In genomic region chr19:35905178-35905727, GRCh38 we compare ENCODE assay signal across 13 cellular contexts. TPM values are rescaled to one million over a fixed set of nuclear protein-coding genes. Genes with fewer than 3 reads are reported as not detected.
DNase-seq lines count a peak whose midpoint lies in the region; ATAC-seq and TF ChIP-seq lines count a peak whose summit lies in the region.
"Had no signal": no experiment of that assay in that cellular context is flagged by ENCODE, and none has a peak within 500 bp of the region (broad histone marks: within the 10 kb centered on the region; RNA-seq: fewer than 3 reads in every experiment).

No MANE protein-coding gene starts in this region.

- no peaks in the 10 kb centered on the region for H4K20me1 ChIP-seq in BLaER1

- H3K4me2 ChIP-seq in BLaER1, result peak overlapping the region; percentile 96; the same call in 1 of the 2 replicates

- TF ChIP-seq CTCF in HEK293 (tag by site-specific recombination; IDR thresholded peaks at IDR 0.05) (no peak), natural killer cell (IDR thresholded peaks at IDR 0.05) (no peak)

- DNase-seq in natural killer cell (no peak), 8988T (no peak), NCI-H128 (lab: John Stamatoyannopoulos, UW; ENCODE audit: unreplicated experiment) (no peak)
- DNase-seq: NCI-H2081 treated with DMSO at 0.1 percent for 48 hours, occipital lobe, T-helper 9 cell, thyroid gland had no signal

- H3K9me3 ChIP-seq in BLaER1 (no peaks in the 10 kb centered on the region), HEK293 (ENCODE audit: control insufficient read depth, insufficient read depth, low read depth, low read length) (no peaks in the 10 kb centered on the region)
- H3K9me3 ChIP-seq: thyroid gland had no signal

- H3K4me1 ChIP-seq in BLaER1 (peaks cover 92% of the 10 kb centered on the region), HEK293 (ENCODE audit: control insufficient read depth, insufficient read depth, low read length) (peaks cover 9% of the 10 kb centered on the region; the same call in 1 of the 2 replicates)

- no peaks in the 10 kb centered on the region for H3K27me3 Mint-ChIP-seq in natural killer cell (ENCODE audit: low read depth in 2 of 2)

- H3K4me1 Mint-ChIP-seq in natural killer cell, result peaks cover 78 to 84% of the 10 kb centered on the region in 2 donors

- H3K4me3 ChIP-seq in BLaER1, result no peak overlapping the region
- no peak overlapping the region for H3K4me3 ChIP-seq in HEK293 (ENCODE audit: low read depth, low read length)
- H3K4me3 ChIP-seq: thyroid gland had no signal

- no peaks in the 10 kb centered on the region for H3K36me3 Mint-ChIP-seq in natural killer cell

- ATAC-seq in natural killer cell (no peak), HG02840 (IDR thresholded peaks at IDR 0.05; ENCODE audit: low FRiP score, unreplicated experiment) (no peak), HG02642 (IDR thresholded peaks at IDR 0.05; ENCODE audit: poor library complexity, unreplicated experiment) (no peak)

- 74 to 83% (median 78%) methylated on average over 6 of the region's 6 CpGs for WGBS in adipose tissue, 3 donors

- CTCF ChIA-PET in HEK293 (lab: Yijun Ruan, JAX), result interaction anchor here (0.5 to 2.1 kb wide), 6 partner anchors 26 to 295 kb away, joined by 3 to 8 read pairs (median 4); no protein-coding TSS in a partner anchor

- no peak overlapping the region for H3K9ac ChIP-seq in BLaER1

- no peaks in the 10 kb centered on the region for H3K27me3 ChIP-seq in BLaER1
- H3K27me3 ChIP-seq: thyroid gland had no signal

- H3K36me3 ChIP-seq in BLaER1 (no peaks in the 10 kb centered on the region), HEK293 (ENCODE audit: control insufficient read depth in 2 of 2, insufficient read depth in 1 of 2, low read length in 2 of 2) (no peaks in the 10 kb centered on the region; a peak in 1 of 3 replicates)
- H3K36me3 ChIP-seq: thyroid gland had no signal

- H3K4me3 Mint-ChIP-seq in natural killer cell, result peak overlapping the region; percentile 79

- peak overlapping the region; percentile 90 to 97 for H3K27ac Mint-ChIP-seq in natural killer cell

- no peaks in the 10 kb centered on the region for H3K9me3 Mint-ChIP-seq in natural killer cell

- peak overlapping the region; percentile 8; the same call in 1 of the 2 replicates for H3K27ac ChIP-seq in BLaER1
- H3K27ac ChIP-seq in HEK293 (ENCODE audit: extremely low read depth, low read depth, low read length), result no peak overlapping the region
- peak overlapping the region; percentile 67 for H3K27ac ChIP-seq in adipose tissue (ENCODE audit: low read depth, low read length)

- intact Hi-C loops in natural killer cell (cut with micrococcal nuclease), result loop anchor here (10.0 kb wide), 1 partner anchor 160 kb away; the partner anchor contains the start of genes IGFLR1, LIN37, PSENEN and U2AF1L4

- POLR2A ChIA-PET in HEK293 (lab: Yijun Ruan, JAX), result interaction anchor here (0.7 to 1.3 kb wide), 5 partner anchors 11 to 165 kb away, joined by 3 to 6 read pairs (median 4); partner anchors contain the start of gene LIN37

TF ChIP-seq in HEK293, 187 proteins besides CTCF, POLR2A, EP300 and RAD21 (continues in another document):
- no peak for TF ChIP-seq PRDM10 (tag by site-specific recombination; IDR thresholded peaks at IDR 0.05)
- no peak for TF ChIP-seq YY2 (tag by site-specific recombination; IDR thresholded peaks at IDR 0.05)
- TF ChIP-seq ZNF184 (tag by site-specific recombination; IDR thresholded peaks at IDR 0.05), result no peak
- TF ChIP-seq ZSCAN23 (tag by site-specific recombination; IDR thresholded peaks at IDR 0.05), result no peak
- no peak for TF ChIP-seq FEZF1 (tag by site-specific recombination; IDR thresholded peaks at IDR 0.05)
- TF ChIP-seq ZNF510 (tag by site-specific recombination; IDR thresholded peaks at IDR 0.05; ENCODE audit: insufficient replicate concordance), result no peak
- TF ChIP-seq ZSCAN16 (tag by site-specific recombination; IDR thresholded peaks at IDR 0.05), result no peak
- TF ChIP-seq ZNF560 (tag by site-specific recombination; IDR thresholded peaks at IDR 0.05; ENCODE audit: borderline replicate concordance), result no peak
- TF ChIP-seq ZNF169 (tag by site-specific recombination; IDR thresholded peaks at IDR 0.05), result no peak
- no peak for TF ChIP-seq ZNF157 (tag by site-specific recombination; IDR thresholded peaks at IDR 0.05)
- TF ChIP-seq ZNF248 (tag by site-specific recombination; IDR thresholded peaks at IDR 0.05), result no peak
- TF ChIP-seq ZNF48 (tag by site-specific recombination; IDR thresholded peaks at IDR 0.05), result no peak
- no peak for TF ChIP-seq ZNF362 (tag by site-specific recombination; IDR thresholded peaks at IDR 0.05)
- TF ChIP-seq HIC1 (tag by site-specific recombination; IDR thresholded peaks at IDR 0.05), result peak; percentile 55; the same call in 1 of the 2 replicates
- TF ChIP-seq ZBTB44 (tag by site-specific recombination; IDR thresholded peaks at IDR 0.05), result no peak

RNA-seq across cellular contexts. Expression of gene TYROBP, which starts 2.8 kb away (rescaled TPM):
- 100 to 1,000 TPM in 2 of 3 donors, 10 to 100 TPM in 1; 23.7 to 207 (median 194) TPM for polyA plus RNA-seq in adipose tissue
- 100 to 1,000 TPM; 439 to 494 (median 469) TPM for total RNA-seq in natural killer cell
- total RNA-seq: fibroblast of lung had no signal
- polyA plus RNA-seq: fibroblast of lung had no signal

RNA-seq across cellular contexts. Expression of gene HCST, which starts 2.9 kb away (rescaled TPM):
- polyA plus RNA-seq in adipose tissue, result 10 to 100 TPM in 1 of 3 donors, 1 to 10 TPM in 2; 4.1 to 21.1 (median 6.6) TPM
- total RNA-seq in natural killer cell, result 100 to 1,000 TPM; 281 to 307 (median 296) TPM
- total RNA-seq: occipital lobe had no signal

RNA-seq across cellular contexts. Expression of gene NFKBID, which starts 4.9 kb away (rescaled TPM):
- polyA plus RNA-seq in adipose tissue, result 10 to 100 TPM in 2 of 3 donors, 1 to 10 TPM in 1; 3.7 to 13.0 (median 10.5) TPM
- 100 to 1,000 TPM in 2 of 3 donors, 10 to 100 TPM in 1; 90.1 to 220 (median 101) TPM for total RNA-seq in natural killer cell

RNA-seq across cellular contexts. Expression of gene LRFN3, which starts 30.9 kb away (rescaled TPM):
- polyA plus RNA-seq in adipose tissue, result 1 to 10 TPM; 5.8 to 6.7 (median 6.0) TPM
- total RNA-seq in natural killer cell, result 1 to 10 TPM; 2.6 to 9.3 (median 3.2) TPM

RNA-seq across cellular contexts. Expression of gene APLP1, which starts 36.9 kb away (rescaled TPM):
- polyA plus RNA-seq in adipose tissue, result 10 to 100 TPM in 1 of 3 donors, 1 to 10 TPM in 2; 3.0 to 33.6 (median 6.4) TPM
- total RNA-seq in natural killer cell, result not detected
